Comparison of ENCODE assay signal across 8 cellular contexts in genomic region chr7:30727061-30727945, GRCh38. TPM values are rescaled to one million over a fixed set of nuclear protein-coding genes. Genes with fewer than 3 reads are reported as not detected.
A peak's percentile ranks its signal among the peaks of the same experiment; 100 is the strongest.
DNase-seq lines count a peak whose midpoint lies in the region; ATAC-seq and TF ChIP-seq lines count a peak whose summit lies in the region.

No MANE protein-coding gene starts in this region.

- H3K27me3 ChIP-seq in CD8-positive, alpha-beta T cell (ENCODE audit: insufficient read depth, low read length): no peaks in the 10 kb centered on the region
- no peaks in the 10 kb centered on the region for H3K27me3 ChIP-seq in iPS-18a (ENCODE audit: control insufficient read depth, insufficient read depth, low read length)
- no peaks in the 10 kb centered on the region for H3K27me3 ChIP-seq in smooth muscle cell (ENCODE audit: low read depth)

- peaks cover 49% of the 10 kb centered on the region for H3K4me1 ChIP-seq in CD8-positive, alpha-beta T cell (ENCODE audit: insufficient read depth, low read length)
- H3K4me1 ChIP-seq in iPS-18a (ENCODE audit: control insufficient read depth, low read depth, low read length): peaks cover 16% of the 10 kb centered on the region
- no peaks in the 10 kb centered on the region for H3K4me1 ChIP-seq in smooth muscle cell (ENCODE audit: low read depth)

- H3K36me3 Mint-ChIP-seq in CD8-positive, alpha-beta T cell: no peaks in the 10 kb centered on the region
- no peaks in the 10 kb centered on the region for H3K36me3 Mint-ChIP-seq in activated B cell treated with CpG ODN at 0.5 μM for 24 hours (ENCODE audit: low read depth)
- H3K36me3 Mint-ChIP-seq in mesothelial cell of epicardium: no peaks in the 10 kb centered on the region

- H3K9me3 ChIP-seq in CD8-positive, alpha-beta T cell (ENCODE audit: low read length): no peaks in the 10 kb centered on the region
- H3K9me3 ChIP-seq in iPS-18a (ENCODE audit: control insufficient read depth, low read depth, low read length) (no peaks in the 10 kb centered on the region), smooth muscle cell (replicated peaks; ENCODE audit: low read depth) (no peaks in the 10 kb centered on the region)

- POLR2A ChIA-PET in CD8-positive, alpha-beta T cell (lab: Charles Lee): interaction anchor here (0.8 to 2.3 kb wide), 6 partner anchors 8 to 249 kb away, joined by 3 to 55 read pairs (median 4); partner anchors contain the start of gene NOD1
- POLR2A ChIA-PET in activated B cell treated with CpG ODN at 0.5 μM for 24 hours (lab: Charles Lee): no interaction called here

- intact Hi-C loops in CD8-positive, alpha-beta T cell (cut with DNase I, micrococcal nuclease): loop anchor here (1.0 to 10.0 kb wide), 8 partner anchors 13 to 701 kb away; partner anchors contain the start of genes FKBP14 (in 2 of the 2), GARS1 (in 2 of the 2), CRHR2 (in 1 of the 2) and MINDY4 (in 1 of the 2)
- intact Hi-C loops in activated B cell treated with CpG ODN at 0.5 μM for 24 hours (cut with micrococcal nuclease): no loop called here

- H3K4me3 Mint-ChIP-seq in CD8-positive, alpha-beta T cell: peak overlapping the region; percentile 85
- H3K4me3 Mint-ChIP-seq in activated B cell treated with CpG ODN at 0.5 μM for 24 hours (peak overlapping the region; percentile 20), mesothelial cell of epicardium (no peak overlapping the region)

- peaks cover 75% of the 10 kb centered on the region for H3K4me1 Mint-ChIP-seq in CD8-positive, alpha-beta T cell (ENCODE audit: low read depth)
- H3K4me1 Mint-ChIP-seq in activated B cell treated with CpG ODN at 0.5 μM for 24 hours (peaks cover 15% of the 10 kb centered on the region), mesothelial cell of epicardium (peaks cover 12% of the 10 kb centered on the region)

- H3K4me3 ChIP-seq in CD8-positive, alpha-beta T cell (ENCODE audit: low read depth, low read length): peak overlapping the region; percentile 53
- no peak overlapping the region for H3K4me3 ChIP-seq in iPS-18a (ENCODE audit: low read length)
- no peak overlapping the region for H3K4me3 ChIP-seq in smooth muscle cell

- peak overlapping the region; percentile 94 for H3K27ac Mint-ChIP-seq in CD8-positive, alpha-beta T cell
- H3K27ac Mint-ChIP-seq in activated B cell treated with CpG ODN at 0.5 μM for 24 hours (peak overlapping the region; percentile 31), mesothelial cell of epicardium (no peak overlapping the region)

- H3K9me3 Mint-ChIP-seq in CD8-positive, alpha-beta T cell: no peaks in the 10 kb centered on the region
- no peaks in the 10 kb centered on the region for H3K9me3 Mint-ChIP-seq in activated B cell treated with CpG ODN at 0.5 μM for 24 hours
- no peaks in the 10 kb centered on the region for H3K9me3 Mint-ChIP-seq in mesothelial cell of epicardium

- H3K36me3 ChIP-seq in CD8-positive, alpha-beta T cell (ENCODE audit: insufficient read depth, low read length): no peaks in the 10 kb centered on the region
- H3K36me3 ChIP-seq in iPS-18a (ENCODE audit: control insufficient read depth, low read depth, low read length) (no peaks in the 10 kb centered on the region), smooth muscle cell (ENCODE audit: low read depth) (no peaks in the 10 kb centered on the region)

- H3K4me2 ChIP-seq in smooth muscle cell: no peak overlapping the region

- TF ChIP-seq CTCF in CD8-positive, alpha-beta T cell (IDR thresholded peaks at IDR 0.05): no peak
- TF ChIP-seq CTCF in activated B cell treated with CpG ODN at 0.5 μM for 24 hours (IDR thresholded peaks at IDR 0.05) (no peak), smooth muscle cell (IDR thresholded peaks at IDR 0.05; ENCODE audit: borderline replicate concordance, insufficient read depth, poor library complexity, severe bottlenecking) (no peak), mesothelial cell of epicardium (IDR thresholded peaks at IDR 0.05; ENCODE audit: unreplicated experiment) (no peak)

- H3K27me3 Mint-ChIP-seq in CD8-positive, alpha-beta T cell (ENCODE audit: low read depth): no peaks in the 10 kb centered on the region
- H3K27me3 Mint-ChIP-seq in activated B cell treated with CpG ODN at 0.5 μM for 24 hours (peaks cover 2% of the 10 kb centered on the region), mesothelial cell of epicardium (ENCODE audit: low read depth) (peaks cover 35% of the 10 kb centered on the region)

- no peak overlapping the region for H2AFZ ChIP-seq in smooth muscle cell (ENCODE audit: low read depth)

- no peaks in the 10 kb centered on the region for H4K20me1 ChIP-seq in smooth muscle cell (ENCODE audit: low read depth)

- peak overlapping the region; percentile 55 for H3K27ac ChIP-seq in CD8-positive, alpha-beta T cell (ENCODE audit: low read depth, low read length)
- H3K27ac ChIP-seq in iPS-18a (ENCODE audit: low read length): peak overlapping the region; percentile 41
- H3K27ac ChIP-seq in smooth muscle cell (ENCODE audit: low read depth): no peak overlapping the region

- 52% methylated on average over 8 of the region's 8 CpGs for WGBS in smooth muscle cell (ENCODE audit: low lambda C conversion rate)

- no peaks in the 10 kb centered on the region for H3K79me2 ChIP-seq in smooth muscle cell (ENCODE audit: low read depth)

- no peak overlapping the region for H3K9ac ChIP-seq in iPS-18a (ENCODE audit: low read length)
- H3K9ac ChIP-seq in smooth muscle cell (ENCODE audit: low read depth): no peak overlapping the region

- peak; percentile 91 for ATAC-seq in CD8-positive, alpha-beta T cell
- ATAC-seq in HG03354 (IDR thresholded peaks at IDR 0.05; ENCODE audit: poor library complexity, severe bottlenecking, unreplicated experiment) (peak; percentile 62), activated B cell treated with CpG ODN at 0.5 μM for 24 hours (ENCODE audit: low read depth) (peak; percentile 80), HG03378 (IDR thresholded peaks at IDR 0.05; ENCODE audit: unreplicated experiment) (no peak)

- DNase-seq in CD8-positive, alpha-beta T cell: peak; percentile 21 to 83 (median 53)
- DNase-seq in activated B cell treated with CpG ODN at 0.5 μM for 24 hours (no peak), NCI-H1694 (lab: John Stamatoyannopoulos, UW) (no peak), smooth muscle cell (lab: John Stamatoyannopoulos, UW; ENCODE audit: unreplicated experiment) (no peak), mesothelial cell of epicardium (ENCODE audit: low spot score in 2 of 2, unreplicated experiment in 2 of 2) (no peak)

- no peaks in the 10 kb centered on the region for H3F3A ChIP-seq in smooth muscle cell (ENCODE audit: low read depth)

- CTCF ChIA-PET in CD8-positive, alpha-beta T cell (lab: Charles Lee): interaction anchor here (0.7 to 10.7 kb wide), 10 partner anchors 11 to 179 kb away, joined by 3 to 228 read pairs (median 4); partner anchors contain the start of gene CRHR2
- CTCF ChIA-PET in activated B cell treated with CpG ODN at 0.5 μM for 24 hours (lab: Charles Lee): interaction anchor here (0.7 to 1.7 kb wide), 2 partner anchors 13 to 18 kb away, joined by 3 to 6 read pairs; no protein-coding TSS in a partner anchor

RNA-seq across cellular contexts. Expression of gene INMT, which starts 24.6 kb away (rescaled TPM):
- under 1 TPM in 1 of 2 experiments, not detected in 1; 0.14 TPM for total RNA-seq in CD8-positive, alpha-beta T cell
- 0.11 and 0.17 TPM in 2 replicates for total RNA-seq in activated B cell treated with CpG ODN at 0.5 μM for 24 hours
- total RNA-seq in smooth muscle cell: 1.2 and 4.0 TPM in 2 replicates
- polyA plus RNA-seq in smooth muscle cell: 2.3 and 2.4 TPM in 2 replicates
- total RNA-seq in mesothelial cell of epicardium: 3.3 to 4.3 TPM (median 3.4 TPM) in 3 replicates

RNA-seq across cellular contexts. Expression of gene MINDY4, which starts 43.9 kb away (rescaled TPM):
- total RNA-seq in CD8-positive, alpha-beta T cell: under 1 TPM; 0.33 to 0.46 TPM
- total RNA-seq in activated B cell treated with CpG ODN at 0.5 μM for 24 hours: 1.2 and 1.3 TPM in 2 replicates
- total RNA-seq in smooth muscle cell: 5.3 and 7.3 TPM in 2 replicates
- polyA plus RNA-seq in smooth muscle cell: 4.9 and 6.0 TPM in 2 replicates
- 10.8 to 11.6 TPM (median 11.3 TPM) in 3 replicates for total RNA-seq in mesothelial cell of epicardium

RNA-seq across cellular contexts. Expression of gene CRHR2, which starts 45.0 kb away (rescaled TPM):
- under 1 TPM in 1 of 2 experiments, not detected in 1; 0.11 TPM for total RNA-seq in CD8-positive, alpha-beta T cell
- total RNA-seq in activated B cell treated with CpG ODN at 0.5 μM for 24 hours (not detected in 2 replicates), smooth muscle cell (not detected in 2 replicates), mesothelial cell of epicardium (not detected in 3 replicates)
- 0.16 and 0.74 TPM in 2 replicates for polyA plus RNA-seq in smooth muscle cell

Comparison
In these comparisons a context has a peak if more than half of its experiments do, and no peak if none do; other contexts are left out.
1. DNase-seq: peak in CD8-positive, alpha-beta T cell (7 of 7); none in activated B cell treated with CpG ODN at 0.5 μM for 24 hours (single experiment), NCI-H1694 (single experiment), smooth muscle cell (single experiment) and mesothelial cell of epicardium (0 of 2).